Comparison of ENCODE assay signal across 1 cellular context in genomic region chr16:86806838-86807351, GRCh38.
TF ChIP-seq lines count a peak whose summit lies in the region.

No MANE protein-coding gene starts in this region.

TF ChIP-seq in HEK293, 187 proteins besides CTCF, POLR2A, EP300 and RAD21 (continued from another document and continues in another):
- TF ChIP-seq PRDM10 (tag by site-specific recombination; IDR thresholded peaks at IDR 0.05): peak; percentile 51
- TF ChIP-seq ZNF585B (tag by site-specific recombination; IDR thresholded peaks at IDR 0.05): no peak
- TF ChIP-seq SP7 (tag by site-specific recombination; IDR thresholded peaks at IDR 0.05): peak; percentile 78
- TF ChIP-seq, protein P1, sequence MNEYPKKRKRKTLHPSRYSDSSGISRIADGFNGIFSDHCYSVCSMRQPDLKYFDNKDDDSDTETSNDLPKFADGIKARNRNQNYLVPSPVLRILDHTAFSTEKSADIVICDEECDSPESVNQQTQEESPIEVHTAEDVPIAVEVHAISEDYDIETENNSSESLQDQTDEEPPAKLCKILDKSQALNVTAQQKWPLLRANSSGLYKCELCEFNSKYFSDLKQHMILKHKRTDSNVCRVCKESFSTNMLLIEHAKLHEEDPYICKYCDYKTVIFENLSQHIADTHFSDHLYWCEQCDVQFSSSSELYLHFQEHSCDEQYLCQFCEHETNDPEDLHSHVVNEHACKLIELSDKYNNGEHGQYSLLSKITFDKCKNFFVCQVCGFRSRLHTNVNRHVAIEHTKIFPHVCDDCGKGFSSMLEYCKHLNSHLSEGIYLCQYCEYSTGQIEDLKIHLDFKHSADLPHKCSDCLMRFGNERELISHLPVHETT (tag by site-specific recombination; IDR thresholded peaks at IDR 0.05): no peak
- TF ChIP-seq, protein P2, sequence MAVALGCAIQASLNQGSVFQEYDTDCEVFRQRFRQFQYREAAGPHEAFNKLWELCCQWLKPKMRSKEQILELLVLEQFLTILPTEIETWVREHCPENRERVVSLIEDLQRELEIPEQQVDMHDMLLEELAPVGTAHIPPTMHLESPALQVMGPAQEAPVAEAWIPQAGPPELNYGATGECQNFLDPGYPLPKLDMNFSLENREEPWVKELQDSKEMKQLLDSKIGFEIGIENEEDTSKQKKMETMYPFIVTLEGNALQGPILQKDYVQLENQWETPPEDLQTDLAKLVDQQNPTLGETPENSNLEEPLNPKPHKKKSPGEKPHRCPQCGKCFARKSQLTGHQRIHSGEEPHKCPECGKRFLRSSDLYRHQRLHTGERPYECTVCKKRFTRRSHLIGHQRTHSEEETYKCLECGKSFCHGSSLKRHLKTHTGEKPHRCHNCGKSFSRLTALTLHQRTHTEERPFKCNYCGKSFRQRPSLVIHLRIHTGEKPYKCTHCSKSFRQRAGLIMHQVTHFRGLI (tag by site-specific recombination; IDR thresholded peaks at IDR 0.05): no peak
- TF ChIP-seq EGR2 (tag by site-specific recombination; IDR thresholded peaks at IDR 0.05; ENCODE audit: low read depth): peak; percentile 71
- TF ChIP-seq ZNF239 (tag by site-specific recombination; IDR thresholded peaks at IDR 0.05): no peak
- TF ChIP-seq ZNF114 (tag by site-specific recombination; IDR thresholded peaks at IDR 0.05): no peak
- TF ChIP-seq KLF8 (tag by site-specific recombination; IDR thresholded peaks at IDR 0.05): no peak
- peak; percentile 55; the same call in 1 of the 2 replicates for TF ChIP-seq KLF10 (tag by site-specific recombination; IDR thresholded peaks at IDR 0.05)
- peak; percentile 85 for TF ChIP-seq ZBTB44 (tag by site-specific recombination; IDR thresholded peaks at IDR 0.05)
- TF ChIP-seq ZNF335 (tag by site-specific recombination; conservative IDR thresholded peaks at IDR 0.05): peak; percentile 80
- TF ChIP-seq ZNF266 (tag by site-specific recombination; IDR thresholded peaks at IDR 0.05; ENCODE audit: low read depth): no peak
- TF ChIP-seq WT1 (tag by site-specific recombination; IDR thresholded peaks at IDR 0.05): peak; percentile 44; the same call in 1 of the 2 replicates
- TF ChIP-seq OSR2 (tag by site-specific recombination; IDR thresholded peaks at IDR 0.05): no peak
- 0 out of 2 replicates have a peak, but pooled peaks have one; percentile 19 for TF ChIP-seq ZBTB21 (tag by site-specific recombination; IDR thresholded peaks at IDR 0.05)
- no peak for TF ChIP-seq HOXA7 (CRISPR knock-in tag; IDR thresholded peaks at IDR 0.05; ENCODE audit: borderline replicate concordance)
- TF ChIP-seq ZNF677 (tag by site-specific recombination; IDR thresholded peaks at IDR 0.05): no peak
- peak; percentile 25; the same call in 1 of the 2 replicates for TF ChIP-seq MZF1 (tag by site-specific recombination; IDR thresholded peaks at IDR 0.05; ENCODE audit: borderline replicate concordance)
- TF ChIP-seq, protein P3, sequence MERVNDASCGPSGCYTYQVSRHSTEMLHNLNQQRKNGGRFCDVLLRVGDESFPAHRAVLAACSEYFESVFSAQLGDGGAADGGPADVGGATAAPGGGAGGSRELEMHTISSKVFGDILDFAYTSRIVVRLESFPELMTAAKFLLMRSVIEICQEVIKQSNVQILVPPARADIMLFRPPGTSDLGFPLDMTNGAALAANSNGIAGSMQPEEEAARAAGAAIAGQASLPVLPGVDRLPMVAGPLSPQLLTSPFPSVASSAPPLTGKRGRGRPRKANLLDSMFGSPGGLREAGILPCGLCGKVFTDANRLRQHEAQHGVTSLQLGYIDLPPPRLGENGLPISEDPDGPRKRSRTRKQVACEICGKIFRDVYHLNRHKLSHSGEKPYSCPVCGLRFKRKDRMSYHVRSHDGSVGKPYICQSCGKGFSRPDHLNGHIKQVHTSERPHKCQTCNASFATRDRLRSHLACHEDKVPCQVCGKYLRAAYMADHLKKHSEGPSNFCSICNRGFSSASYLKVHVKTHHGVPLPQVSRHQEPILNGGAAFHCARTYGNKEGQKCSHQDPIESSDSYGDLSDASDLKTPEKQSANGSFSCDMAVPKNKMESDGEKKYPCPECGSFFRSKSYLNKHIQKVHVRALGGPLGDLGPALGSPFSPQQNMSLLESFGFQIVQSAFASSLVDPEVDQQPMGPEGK (tag by site-specific recombination; IDR thresholded peaks at IDR 0.05): peak; percentile 85
- TF ChIP-seq ZNF560 (tag by site-specific recombination; IDR thresholded peaks at IDR 0.05; ENCODE audit: borderline replicate concordance): no peak
- TF ChIP-seq ZFHX2 (tag by site-specific recombination; conservative IDR thresholded peaks at IDR 0.05): peak; percentile 82
- TF ChIP-seq ZNF660 (tag by site-specific recombination; IDR thresholded peaks at IDR 0.05): peak; percentile 23; the same call in 1 of the 2 replicates
- TF ChIP-seq, protein P4, sequence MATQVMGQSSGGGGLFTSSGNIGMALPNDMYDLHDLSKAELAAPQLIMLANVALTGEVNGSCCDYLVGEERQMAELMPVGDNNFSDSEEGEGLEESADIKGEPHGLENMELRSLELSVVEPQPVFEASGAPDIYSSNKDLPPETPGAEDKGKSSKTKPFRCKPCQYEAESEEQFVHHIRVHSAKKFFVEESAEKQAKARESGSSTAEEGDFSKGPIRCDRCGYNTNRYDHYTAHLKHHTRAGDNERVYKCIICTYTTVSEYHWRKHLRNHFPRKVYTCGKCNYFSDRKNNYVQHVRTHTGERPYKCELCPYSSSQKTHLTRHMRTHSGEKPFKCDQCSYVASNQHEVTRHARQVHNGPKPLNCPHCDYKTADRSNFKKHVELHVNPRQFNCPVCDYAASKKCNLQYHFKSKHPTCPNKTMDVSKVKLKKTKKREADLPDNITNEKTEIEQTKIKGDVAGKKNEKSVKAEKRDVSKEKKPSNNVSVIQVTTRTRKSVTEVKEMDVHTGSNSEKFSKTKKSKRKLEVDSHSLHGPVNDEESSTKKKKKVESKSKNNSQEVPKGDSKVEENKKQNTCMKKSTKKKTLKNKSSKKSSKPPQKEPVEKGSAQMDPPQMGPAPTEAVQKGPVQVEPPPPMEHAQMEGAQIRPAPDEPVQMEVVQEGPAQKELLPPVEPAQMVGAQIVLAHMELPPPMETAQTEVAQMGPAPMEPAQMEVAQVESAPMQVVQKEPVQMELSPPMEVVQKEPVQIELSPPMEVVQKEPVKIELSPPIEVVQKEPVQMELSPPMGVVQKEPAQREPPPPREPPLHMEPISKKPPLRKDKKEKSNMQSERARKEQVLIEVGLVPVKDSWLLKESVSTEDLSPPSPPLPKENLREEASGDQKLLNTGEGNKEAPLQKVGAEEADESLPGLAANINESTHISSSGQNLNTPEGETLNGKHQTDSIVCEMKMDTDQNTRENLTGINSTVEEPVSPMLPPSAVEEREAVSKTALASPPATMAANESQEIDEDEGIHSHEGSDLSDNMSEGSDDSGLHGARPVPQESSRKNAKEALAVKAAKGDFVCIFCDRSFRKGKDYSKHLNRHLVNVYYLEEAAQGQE (tag by site-specific recombination; IDR thresholded peaks at IDR 0.05): no peak
- TF ChIP-seq ZNF394 (tag by site-specific recombination; IDR thresholded peaks at IDR 0.05; ENCODE audit: borderline replicate concordance): peak; percentile 48; the same call in 1 of the 2 replicates
- TF ChIP-seq ZBTB48 (tag by site-specific recombination; IDR thresholded peaks at IDR 0.05): no peak
- TF ChIP-seq ZNF701 (tag by site-specific recombination; IDR thresholded peaks at IDR 0.05): no peak
- TF ChIP-seq ZNF157 (tag by site-specific recombination; IDR thresholded peaks at IDR 0.05): no peak
- TF ChIP-seq ZNF692 (tag by site-specific recombination; IDR thresholded peaks at IDR 0.05): peak; percentile 62
- no peak for TF ChIP-seq ZNF514 (tag by site-specific recombination; IDR thresholded peaks at IDR 0.05)
- TF ChIP-seq REPIN1 (tag by site-specific recombination; IDR thresholded peaks at IDR 0.05; ENCODE audit: low read depth): no peak
- TF ChIP-seq, protein P5, sequence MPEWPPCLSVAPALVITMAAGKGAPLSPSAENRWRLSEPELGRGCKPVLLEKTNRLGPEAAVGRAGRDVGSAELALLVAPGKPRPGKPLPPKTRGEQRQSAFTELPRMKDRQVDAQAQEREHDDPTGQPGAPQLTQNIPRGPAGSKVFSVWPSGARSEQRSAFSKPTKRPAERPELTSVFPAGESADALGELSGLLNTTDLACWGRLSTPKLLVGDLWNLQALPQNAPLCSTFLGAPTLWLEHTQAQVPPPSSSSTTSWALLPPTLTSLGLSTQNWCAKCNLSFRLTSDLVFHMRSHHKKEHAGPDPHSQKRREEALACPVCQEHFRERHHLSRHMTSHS (tag by site-specific recombination; IDR thresholded peaks at IDR 0.05): no peak
- TF ChIP-seq TRIM28 (IDR thresholded peaks at IDR 0.05; ENCODE audit: borderline replicate concordance, low read length): no peak
- no peak for TF ChIP-seq ZNF510 (tag by site-specific recombination; IDR thresholded peaks at IDR 0.05; ENCODE audit: insufficient replicate concordance)
- no peak for TF ChIP-seq SP3 (tag by site-specific recombination; IDR thresholded peaks at IDR 0.05)
- TF ChIP-seq ZNF561 (tag by site-specific recombination; IDR thresholded peaks at IDR 0.05; ENCODE audit: borderline replicate concordance): peak; percentile 73; the same call in 1 of the 2 replicates
- peak; percentile 99 for TF ChIP-seq ZBTB20 (tag by site-specific recombination; IDR thresholded peaks at IDR 0.05)
- TF ChIP-seq GLIS2 (tag by site-specific recombination; IDR thresholded peaks at IDR 0.05): peak; percentile 62; the same call in 1 of the 2 replicates
- TF ChIP-seq ZXDB (tag by site-specific recombination; IDR thresholded peaks at IDR 0.05): peak; percentile 58; the same call in 1 of the 2 replicates
- TF ChIP-seq ZNF433 (tag by site-specific recombination; IDR thresholded peaks at IDR 0.05; ENCODE audit: low read depth): no peak
- TF ChIP-seq, protein P6, sequence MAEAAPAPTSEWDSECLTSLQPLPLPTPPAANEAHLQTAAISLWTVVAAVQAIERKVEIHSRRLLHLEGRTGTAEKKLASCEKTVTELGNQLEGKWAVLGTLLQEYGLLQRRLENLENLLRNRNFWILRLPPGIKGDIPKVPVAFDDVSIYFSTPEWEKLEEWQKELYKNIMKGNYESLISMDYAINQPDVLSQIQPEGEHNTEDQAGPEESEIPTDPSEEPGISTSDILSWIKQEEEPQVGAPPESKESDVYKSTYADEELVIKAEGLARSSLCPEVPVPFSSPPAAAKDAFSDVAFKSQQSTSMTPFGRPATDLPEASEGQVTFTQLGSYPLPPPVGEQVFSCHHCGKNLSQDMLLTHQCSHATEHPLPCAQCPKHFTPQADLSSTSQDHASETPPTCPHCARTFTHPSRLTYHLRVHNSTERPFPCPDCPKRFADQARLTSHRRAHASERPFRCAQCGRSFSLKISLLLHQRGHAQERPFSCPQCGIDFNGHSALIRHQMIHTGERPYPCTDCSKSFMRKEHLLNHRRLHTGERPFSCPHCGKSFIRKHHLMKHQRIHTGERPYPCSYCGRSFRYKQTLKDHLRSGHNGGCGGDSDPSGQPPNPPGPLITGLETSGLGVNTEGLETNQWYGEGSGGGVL (tag by site-specific recombination; IDR thresholded peaks at IDR 0.05): peak; percentile 40; the same call in 1 of the 2 replicates
- no peak for TF ChIP-seq ZNF23 (tag by site-specific recombination; IDR thresholded peaks at IDR 0.05; ENCODE audit: borderline replicate concordance)
- no peak for TF ChIP-seq ZBTB26 (tag by site-specific recombination; optimal IDR thresholded peaks at IDR 0.05)
